ENCODE assay signal across 8 cellular contexts in genomic region chr6:28923318-28924102, GRCh38. TPM values are rescaled to one million over a fixed set of nuclear protein-coding genes. Genes with fewer than 3 reads are reported as not detected.
A peak's percentile ranks its signal among the peaks of the same experiment; 100 is the strongest.
DNase-seq lines count a peak whose midpoint lies in the region; ATAC-seq and TF ChIP-seq lines count a peak whose summit lies in the region.

Gene TRIM27 (minus strand): TSS chr6:28923985. CDS start chr6:28923632, 353 bp downstream.

- H3K9me3 ChIP-seq in Caco-2: no peaks in the 10 kb centered on the region
- no peaks in the 10 kb centered on the region for H3K9me3 ChIP-seq in NT2/D1 (ENCODE audit: insufficient read depth, low read length)
- no peaks in the 10 kb centered on the region for H3K9me3 ChIP-seq in mononuclear cell (ENCODE audit: low read depth, low read length)

- no peaks in the 10 kb centered on the region for H3K9me3 Mint-ChIP-seq in Caco-2 (ENCODE audit: unreplicated experiment)

- H3K4me3 ChIP-seq in Caco-2 (ENCODE audit: low read depth, low read length) (peak within 1 kb of the TSS; percentile 96), HL-60 (replicated peaks; ENCODE audit: insufficient read depth, low read length) (peak within 1 kb of the TSS; percentile 82), NT2/D1 (ENCODE audit: insufficient read length, low read depth) (peak within 1 kb of the TSS; percentile 98), epithelial cell of esophagus (ENCODE audit: low read length) (peak within 1 kb of the TSS; percentile 78), mononuclear cell (ENCODE audit: low read length) (peak within 1 kb of the TSS; percentile 96)

- peak within 1 kb of the TSS; percentile 89 for H3K27ac Mint-ChIP-seq in Caco-2 (ENCODE audit: unreplicated experiment)

- BruUV-seq in Caco-2 (replicated peaks; lab: Mats Ljungman, UMichigan): no TSS peak

- H3K27me3 Mint-ChIP-seq in Caco-2 (ENCODE audit: insufficient read depth, unreplicated experiment): no peaks in the 10 kb centered on the region

- POLR2A ChIA-PET in Caco-2 (lab: Charles Lee): interaction anchor here (1.0 to 3.4 kb wide), 9 partner anchors 17 to 93 kb away, joined by 4 to 38 read pairs (median 6); no protein-coding TSS in a partner anchor

- H3K4me1 ChIP-seq in Caco-2 (peaks cover 6% of the 10 kb centered on the region; the same call in 1 of the 2 replicates), NT2/D1 (ENCODE audit: insufficient read depth, insufficient read length) (peaks cover 2% of the 10 kb centered on the region), mononuclear cell (ENCODE audit: insufficient read depth, low read length) (peaks cover 46% of the 10 kb centered on the region)

- H3K36me3 ChIP-seq in Caco-2 (ENCODE audit: control insufficient read depth, insufficient read depth, low read length) (peaks cover 11% of the 10 kb centered on the region), NT2/D1 (ENCODE audit: insufficient read depth, insufficient read length, low read length) (peaks cover 40% of the 10 kb centered on the region)

- H3K36me3 Mint-ChIP-seq in Caco-2 (ENCODE audit: insufficient read depth, unreplicated experiment): peaks cover 38% of the 10 kb centered on the region

- peak; percentile 88 for ATAC-seq in GM19463 (IDR thresholded peaks at IDR 0.05; ENCODE audit: unreplicated experiment)

- peaks cover 7% of the 10 kb centered on the region for H3K4me1 Mint-ChIP-seq in Caco-2 (ENCODE audit: low read depth, unreplicated experiment)

- H3K27me3 ChIP-seq in Caco-2 (replicated peaks; ENCODE audit: control insufficient read depth, insufficient read depth, low read length) (no peaks in the 10 kb centered on the region), HL-60 (ENCODE audit: insufficient read depth, poor library complexity, severe bottlenecking) (no peaks in the 10 kb centered on the region), NT2/D1 (ENCODE audit: insufficient read depth, insufficient read length) (no peaks in the 10 kb centered on the region), mononuclear cell (ENCODE audit: insufficient read depth, low read length) (no peaks in the 10 kb centered on the region)

- TF ChIP-seq CTCF in Caco-2 (IDR thresholded peaks at IDR 0.05; ENCODE audit: insufficient read depth in 1 of 2, low read depth in 1 of 2, low read length in 1 of 2, severe bottlenecking in 1 of 2, unreplicated experiment in 1 of 2) (peak in 1 of 2 experiments; percentile 9), HL-60 (IDR thresholded peaks at IDR 0.05; ENCODE audit: insufficient read depth, low read length) (no peak), epithelial cell of esophagus (IDR thresholded peaks at IDR 0.05; ENCODE audit: insufficient read depth, low read depth, low read length, missing control alignments) (no peak)

- H3K27ac ChIP-seq in HL-60 (replicated peaks): peak within 1 kb of the TSS; percentile 98

- intact Hi-C loops in Caco-2 (cut with micrococcal nuclease; ENCODE audit: unreplicated experiment): loop anchor here (2.0 to 5.0 kb wide), 3 partner anchors 17 to 94 kb away; no protein-coding TSS in a partner anchor

- peak; percentile 89 to 92 for DNase-seq in Caco-2
- peak; percentile 80 to 86 for DNase-seq in HL-60 (ENCODE audit: low read depth in 1 of 2, low spot score in 1 of 2)
- DNase-seq in NT2/D1 (ENCODE audit: low read depth, low spot score): peak; percentile 80
- peak; percentile 79 for DNase-seq in activated T-cell treated with anti-CD3 and anti-CD28 coated beads for 24 hours (ENCODE audit: low read depth)
- peak; percentile 84 for DNase-seq in epithelial cell of esophagus (ENCODE audit: low read depth)
- peak; percentile 57 to 64 for DNase-seq in stimulated activated CD8-positive, alpha-beta memory T cell treated with anti-CD3 and anti-CD28 coated beads, Interleukin-4, amount 100 ng/mL, for 4 hours (ENCODE audit: low read depth in 2 of 2, low spot score in 1 of 2)

- H3K4me3 Mint-ChIP-seq in Caco-2 (ENCODE audit: unreplicated experiment): peak within 1 kb of the TSS; percentile 94

- CTCF ChIA-PET in Caco-2 (lab: Charles Lee): interaction anchor here (0.6 to 1.7 kb wide), 6 partner anchors 16 to 93 kb away, joined by 3 to 11 read pairs (median 7); no protein-coding TSS in a partner anchor

- H3K9ac ChIP-seq in NT2/D1 (ENCODE audit: insufficient read length, low read depth): peak within 1 kb of the TSS; percentile 100

RNA-seq across cellular contexts. Expression of gene TRIM27, which starts in this region (rescaled TPM):
- 47.6 and 48.7 TPM in 2 replicates for total RNA-seq in Caco-2 (2022)
- total RNA-seq in mononuclear cell: 18.5 TPM

Comparison
In these comparisons a context has a peak if more than half of its experiments do, and no peak if none do; other contexts are left out.
1. Peak in every context shown above with its lines: DNase-seq, ATAC-seq, H3K4me3 ChIP-seq and H3K27ac ChIP-seq.